ENCODE assay signal across 1 cellular context in genomic region chr1:112508242-112509004, GRCh38.
TF ChIP-seq lines count a peak whose summit lies in the region.

TSS of gene WNT2B (plus strand) at chr1:112508965. CDS start at chr1:112509263, 298 bp downstream.

TF ChIP-seq in WTC11, 78 proteins besides CTCF, POLR2A, EP300 and RAD21 (continued from another document):
- TF ChIP-seq HMGXB4 (CRISPR knock-in tag; IDR thresholded peaks at IDR 0.05) (0 out of 2 replicates have a peak, but pooled peaks have one; percentile 10), ZNF219 (CRISPR knock-in tag; IDR thresholded peaks at IDR 0.05; ENCODE audit: borderline replicate concordance) (0 out of 2 replicates have a peak, but pooled peaks have one; percentile 61), ZNF423 (CRISPR knock-in tag; IDR thresholded peaks at IDR 0.05) (peak; percentile 38; the same call in 1 of the 2 replicates), ZNF281 (CRISPR knock-in tag; IDR thresholded peaks at IDR 0.05) (no peak), IRF2 (CRISPR knock-in tag; IDR thresholded peaks at IDR 0.05; ENCODE audit: borderline replicate concordance, low read depth) (0 out of 2 replicates have a peak, but pooled peaks have one; percentile 30), TEAD1 (CRISPR knock-in tag; IDR thresholded peaks at IDR 0.05) (0 out of 2 replicates have a peak, but pooled peaks have one; percentile 4), FOXP1 (CRISPR knock-in tag; IDR thresholded peaks at IDR 0.05; ENCODE audit: borderline replicate concordance) (peak; percentile 71), GTF2I (CRISPR knock-in tag; conservative IDR thresholded peaks at IDR 0.05) (peak; percentile 85), NR1H2 (CRISPR knock-in tag; IDR thresholded peaks at IDR 0.05) (no peak), ARID4B (CRISPR knock-in tag; IDR thresholded peaks at IDR 0.05; ENCODE audit: borderline replicate concordance) (0 out of 2 replicates have a peak, but pooled peaks have one; percentile 52), FOXP4 (CRISPR knock-in tag; IDR thresholded peaks at IDR 0.05) (0 out of 2 replicates have a peak, but pooled peaks have one; percentile 53), ZNF121 (CRISPR knock-in tag; IDR thresholded peaks at IDR 0.05) (peak; percentile 53; the same call in 1 of the 2 replicates)
